ENCODE assay signal across 8 cellular contexts in genomic region chr15:41543521-41543870, GRCh38. TPM values are rescaled to one million over a fixed set of nuclear protein-coding genes. Genes with fewer than 3 reads are reported as not detected.
DNase-seq lines count a peak whose midpoint lies in the region; TF ChIP-seq lines count a peak whose summit lies in the region.

No MANE protein-coding gene starts in this region.

- H3K27me3 Mint-ChIP-seq in CD8-positive, alpha-beta memory T cell: peaks cover 0 to 2% of the 10 kb centered on the region in 2 donors

- peak overlapping the region; percentile 97 for H3K4me3 ChIP-seq in CD8-positive, alpha-beta memory T cell (ENCODE audit: low read length)
- H3K4me3 ChIP-seq in OCI-LY7 (ENCODE audit: low read depth, low read length, poor library complexity, severe bottlenecking) (peak overlapping the region; percentile 89), epithelial cell of esophagus (ENCODE audit: low read length) (peak overlapping the region; percentile 100), neutrophil (ENCODE audit: low read depth in 1 of 2, low read length in 1 of 2) (peak overlapping the region; percentile 80 to 89)

- peak overlapping the region; percentile 86 to 98 (median 95) for H3K27ac Mint-ChIP-seq in CD8-positive, alpha-beta memory T cell

- intact Hi-C loops in OCI-LY7 (cut with micrococcal nuclease; ENCODE audit: unreplicated experiment): no loop called here

- H3K4me1 ChIP-seq in CD8-positive, alpha-beta memory T cell (ENCODE audit: insufficient read depth, low read length): peaks cover 9% of the 10 kb centered on the region
- H3K4me1 ChIP-seq in OCI-LY7 (ENCODE audit: insufficient read depth, low read length, poor library complexity, severe bottlenecking): peaks cover 6% of the 10 kb centered on the region
- peaks cover 11 to 12% of the 10 kb centered on the region in 2 experiments for H3K4me1 ChIP-seq in neutrophil (ENCODE audit: control insufficient read depth in 1 of 2, insufficient read depth in 1 of 2, low read depth in 1 of 2, low read length in 1 of 2)

- peak overlapping the region; percentile 92 for H2AFZ ChIP-seq in OCI-LY7 (ENCODE audit: low read length)

- peak overlapping the region; percentile 87 to 97 (median 96) for H3K4me3 Mint-ChIP-seq in CD8-positive, alpha-beta memory T cell

- peaks cover 0 to 7% (median 0%) of the 10 kb centered on the region in 3 donors for H3K36me3 Mint-ChIP-seq in CD8-positive, alpha-beta memory T cell

- H3K9me2 ChIP-seq in OCI-LY7 (ENCODE audit: insufficient read depth, low read length): no peaks in the 10 kb centered on the region

- H3K4me1 Mint-ChIP-seq in CD8-positive, alpha-beta memory T cell: peaks cover 17 to 26% (median 24%) of the 10 kb centered on the region in 3 donors

- H3K27ac ChIP-seq in CD8-positive, alpha-beta memory T cell (ENCODE audit: low read depth, low read length): peak overlapping the region; percentile 73
- H3K27ac ChIP-seq in OCI-LY7 (ENCODE audit: low read depth, low read length, poor library complexity, severe bottlenecking) (peak overlapping the region; percentile 21), neutrophil (no peak overlapping the region)

- peaks cover 11% of the 10 kb centered on the region; the same call in 1 of the 2 replicates for H3K79me2 ChIP-seq in OCI-LY7 (ENCODE audit: insufficient read depth, low read depth, low read length)

- H3K9me3 Mint-ChIP-seq in CD8-positive, alpha-beta memory T cell: no peaks in the 10 kb centered on the region

- POLR2A ChIA-PET in CD8-positive, alpha-beta memory T cell (lab: Charles Lee): interaction anchor here (0.7 to 1.9 kb wide), 6 partner anchors 14 to 351 kb away, joined by 4 to 15 read pairs (median 5); partner anchors contain the start of gene MGA
- POLR2A ChIA-PET in OCI-LY7 (lab: Charles Lee): no interaction called here

- no peak for DNase-seq in CD8-positive, alpha-beta memory T cell
- no peak for DNase-seq in OCI-LY7 (ENCODE audit: low spot score)
- no peak for DNase-seq in epithelial cell of esophagus (ENCODE audit: low read depth)
- DNase-seq in GM13977 (ENCODE audit: low spot score): no peak
- DNase-seq in DMS114 treated with DMSO at 0.1 percent for 48 hours (lab: John Stamatoyannopoulos, UW; ENCODE audit: unreplicated experiment): no peak
- no peak for DNase-seq in glomerular visceral epithelial cell (ENCODE audit: extremely low spot score)
- DNase-seq in NCI-H1694 treated with DMSO at 0.1 percent for 48 hours (lab: John Stamatoyannopoulos, UW): no peak

- no peaks in the 10 kb centered on the region for H4K20me1 ChIP-seq in OCI-LY7 (ENCODE audit: insufficient read depth, low read length)

- CTCF ChIA-PET in CD8-positive, alpha-beta memory T cell (lab: Charles Lee): interaction anchor here (0.6 to 1.7 kb wide), 3 partner anchors 14 to 394 kb away, joined by 3 to 15 read pairs (median 4); partner anchors contain the start of gene MAPKBP1
- CTCF ChIA-PET in OCI-LY7 (lab: Charles Lee; ENCODE audit: unreplicated experiment): no interaction called here

- no peaks in the 10 kb centered on the region for H3K36me3 ChIP-seq in CD8-positive, alpha-beta memory T cell (ENCODE audit: insufficient read depth, low read length)
- H3K36me3 ChIP-seq in OCI-LY7 (ENCODE audit: insufficient read depth, low read length) (no peaks in the 10 kb centered on the region), neutrophil (no peaks in the 10 kb centered on the region)

- TF ChIP-seq CTCF in OCI-LY7 (conservative IDR thresholded peaks at IDR 0.05; ENCODE audit: low read length): no peak
- no peak for TF ChIP-seq CTCF in epithelial cell of esophagus (IDR thresholded peaks at IDR 0.05; ENCODE audit: insufficient read depth, low read depth, low read length, missing control alignments)
- no peak for TF ChIP-seq CTCF in neutrophil (IDR thresholded peaks at IDR 0.05)
- TF ChIP-seq CTCF in GM13977 (IDR thresholded peaks at IDR 0.05; ENCODE audit: extremely low read depth, insufficient read depth, missing control alignments): no peak

- H3K27me3 ChIP-seq in CD8-positive, alpha-beta memory T cell (ENCODE audit: insufficient read depth, low read length, poor library complexity, severe bottlenecking): no peaks in the 10 kb centered on the region
- H3K27me3 ChIP-seq in neutrophil: peaks cover 7% of the 10 kb centered on the region

- H3K4me2 ChIP-seq in OCI-LY7 (ENCODE audit: low read length): peak overlapping the region; percentile 87

- in situ Hi-C loops in GM13977 (cut with MboI; ENCODE audit: low pct_unique_long_range_greater_than_20kb, low sequenced_read_pairs, unreplicated experiment): no loop called here

- H3K9me3 ChIP-seq in CD8-positive, alpha-beta memory T cell (ENCODE audit: low read length): no peaks in the 10 kb centered on the region
- H3K9me3 ChIP-seq in OCI-LY7 (ENCODE audit: low read length): no peaks in the 10 kb centered on the region
- no peaks in the 10 kb centered on the region for H3K9me3 ChIP-seq in neutrophil

- BruUV-seq in OCI-LY7 (replicated peaks; lab: Mats Ljungman, UMichigan): no TSS peak

RNA-seq across cellular contexts. Expression of gene RPAP1, which starts 0.6 kb away (rescaled TPM):
- 10 to 100 TPM; 64.6 to 69.3 TPM for total RNA-seq in CD8-positive, alpha-beta memory T cell
- 20.7 TPM for polyA plus RNA-seq in CD8-positive, alpha-beta memory T cell
- total RNA-seq in OCI-LY7 (2014; rRNA removed; shearing (Covaris generic)): 19.3 and 24.3 TPM in 2 replicates
- 39.9 and 51.6 TPM in 2 replicates for total RNA-seq in OCI-LY7 (2022)

RNA-seq across cellular contexts. Expression of gene TYRO3, which starts 15.5 kb away (rescaled TPM):
- total RNA-seq in CD8-positive, alpha-beta memory T cell: 1 to 10 TPM; 2.0 to 2.6 TPM
- polyA plus RNA-seq in CD8-positive, alpha-beta memory T cell: 0.46 TPM
- total RNA-seq in OCI-LY7 (2014; rRNA removed; shearing (Covaris generic)): not detected in 2 replicates
- total RNA-seq in OCI-LY7 (2022): 0.13 and 0.48 TPM in 2 replicates

RNA-seq across cellular contexts. Expression of gene LTK, which starts 29.9 kb away (rescaled TPM):
- total RNA-seq in CD8-positive, alpha-beta memory T cell: under 1 TPM; 0.27 to 0.31 TPM
- polyA plus RNA-seq in CD8-positive, alpha-beta memory T cell: 7.3 TPM
- total RNA-seq in OCI-LY7 (2014; rRNA removed; shearing (Covaris generic)): 0.10 and 0.22 TPM in 2 replicates
- total RNA-seq in OCI-LY7 (2022): 0.11 TPM in 2 replicates

RNA-seq across cellular contexts. Expression of gene ITPKA, which starts 49.8 kb away (rescaled TPM):
- total RNA-seq in CD8-positive, alpha-beta memory T cell: under 1 TPM; 0.44 to 0.53 TPM
- polyA plus RNA-seq in CD8-positive, alpha-beta memory T cell: not detected
- not detected in 2 replicates for total RNA-seq in OCI-LY7 (2014; rRNA removed; shearing (Covaris generic))
- total RNA-seq in OCI-LY7 (2022): not detected in 2 replicates
